17 cellular contexts compared by ENCODE assay signal in genomic region chr3:29317659-29318173, GRCh38.
"Had no signal": no experiment of that assay in that cellular context is flagged by ENCODE, and none has a peak within 500 bp of the region (broad histone marks: within the 10 kb centered on the region; RNA-seq: fewer than 3 reads in every experiment).

No MANE protein-coding gene starts in this region.

- DNase-seq: activated CD4-positive, alpha-beta T cell treated with anti-CD3 and anti-CD28 coated beads, Interleukin-2, amount 50 U/mL, for 1 hour; activated naive CD4-positive, alpha-beta T cell treated with Interleukin-2 at 50 U/mL for 16 hours; aorta; foreskin melanocyte; heart right ventricle; left colon; retina; stimulated activated CD4-positive, alpha-beta T cell treated with anti-CD3 and anti-CD28 coated beads, Interleukin-4, amount 100 ng/mL, for 24 hours; stimulated activated naive CD4-positive, alpha-beta T cell; T-helper 9 cell; transverse colon had no signal

- H3K4me3 Mint-ChIP-seq: activated T-helper 1 cell treated with anti-CD3 and anti-CD28 coated beads, Interleukin-12 subunit alpha, Interleukin-12 subunit beta, Interleukin-2, Interleukin-4 antibody, amounts not matched to agents 30 ng/mL and 10 ng/mL and 1 ng/mL, durations not matched to agents 14 hours and 24 hours and 36 hours; mesothelial cell of epicardium; neural progenitor cell had no signal

- H3K9me3 Mint-ChIP-seq: activated T-helper 1 cell treated with anti-CD3 and anti-CD28 coated beads, Interleukin-12 subunit alpha, Interleukin-12 subunit beta, Interleukin-2, Interleukin-4 antibody, amounts not matched to agents 30 ng/mL and 10 ng/mL and 1 ng/mL, durations not matched to agents 14 hours and 24 hours and 36 hours; mesothelial cell of epicardium; neural progenitor cell had no signal

- H3K36me3 Mint-ChIP-seq: mesothelial cell of epicardium, neural progenitor cell had no signal

- H3K27ac Mint-ChIP-seq: activated T-helper 1 cell treated with anti-CD3 and anti-CD28 coated beads, Interleukin-12 subunit alpha, Interleukin-12 subunit beta, Interleukin-2, Interleukin-4 antibody, amounts not matched to agents 30 ng/mL and 10 ng/mL and 1 ng/mL, durations not matched to agents 14 hours and 24 hours and 36 hours; mesothelial cell of epicardium; neural progenitor cell had no signal

- H3K4me3 ChIP-seq: breast epithelium, heart right ventricle, lung, neural progenitor cell, transverse colon, vagina had no signal
